14 cellular contexts compared by ENCODE assay signal in the genomic region with DNA sequence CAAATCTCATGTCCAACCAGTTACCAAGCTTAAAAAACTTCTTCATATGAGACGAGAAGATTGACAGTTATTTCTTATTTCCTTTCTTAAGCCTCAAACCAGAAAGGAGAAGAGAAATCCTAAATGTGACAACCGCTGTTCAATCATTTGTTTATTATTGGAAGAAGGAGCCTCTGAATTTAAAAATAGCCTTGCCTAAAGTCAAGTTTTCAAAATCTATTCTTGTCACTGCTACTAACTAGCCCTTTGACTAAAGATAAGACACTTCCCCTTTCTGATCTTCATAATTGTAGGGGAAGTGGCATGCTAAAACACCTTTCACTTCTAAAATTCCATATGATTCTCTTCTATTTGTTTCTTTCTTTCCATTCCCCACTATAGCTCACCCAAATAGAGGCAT.
A peak's percentile ranks its signal among the peaks of the same experiment; 100 is the strongest.
DNase-seq lines count a peak whose midpoint lies in the region; ATAC-seq lines count a peak whose summit lies in the region.
"Had no signal": no experiment of that assay in that cellular context is flagged by ENCODE, and none has a peak within 500 bp of the region (broad histone marks: within the 10 kb centered on the region; RNA-seq: fewer than 3 reads in every experiment).

No MANE protein-coding gene starts in this region.

- H2BK120ac ChIP-seq in neuronal stem cell (ENCODE audit: low read depth, low read length): no peak overlapping the region

- 0 out of 2 replicates have a peak, but pooled peaks cover 9% of the 10 kb centered on the region for H3K9me3 ChIP-seq in BLaER1
- H3K9me3 ChIP-seq in neuronal stem cell (replicated peaks in 1 of 2; ENCODE audit: control insufficient read depth in 2 of 2, insufficient read depth in 1 of 2, low read depth in 1 of 2, low read length in 2 of 2): no peaks in the 10 kb centered on the region

- no peak overlapping the region for H2BK12ac ChIP-seq in neuronal stem cell (ENCODE audit: low read length)

- H3K4me2 ChIP-seq in BLaER1: peak overlapping the region; percentile 62
- no peak overlapping the region for H3K4me2 ChIP-seq in neuronal stem cell (ENCODE audit: insufficient read depth, low read length, poor library complexity, severe bottlenecking)

- no peak overlapping the region for H4K8ac ChIP-seq in neuronal stem cell (ENCODE audit: low read depth, low read length)

- no peaks in the 10 kb centered on the region for H3K27me3 ChIP-seq in BLaER1
- H3K27me3 ChIP-seq in neuronal stem cell (ENCODE audit: control insufficient read depth in 3 of 3, insufficient read depth in 3 of 3, low read depth in 1 of 3, low read length in 3 of 3): no peaks in the 10 kb centered on the region
- H3K27me3 ChIP-seq: brain microvascular endothelial cell had no signal

- no peak overlapping the region for H2BK15ac ChIP-seq in neuronal stem cell (ENCODE audit: low read length)

- no peak overlapping the region for H2AK5ac ChIP-seq in neuronal stem cell (ENCODE audit: low read depth, low read length)

- no peak overlapping the region for H3K14ac ChIP-seq in neuronal stem cell (ENCODE audit: low read length)

- H3K4me1 ChIP-seq in BLaER1 (peaks cover 16% of the 10 kb centered on the region), neuronal stem cell (ENCODE audit: control insufficient read depth in 2 of 2, insufficient read depth in 1 of 2, low read depth in 1 of 2, low read length in 2 of 2) (no peaks in the 10 kb centered on the region)
- H3K4me1 ChIP-seq: parathyroid adenoma had no signal

- H2AFZ ChIP-seq in neuronal stem cell (ENCODE audit: low read length): no peak overlapping the region
- H2AFZ ChIP-seq: parathyroid adenoma had no signal

- no peak overlapping the region for H3K4ac ChIP-seq in neuronal stem cell (ENCODE audit: low read length)

- H3K9ac ChIP-seq in BLaER1 (no peak overlapping the region), neuronal stem cell (ENCODE audit: low read depth, low read length, poor library complexity) (no peak overlapping the region)
- H3K9ac ChIP-seq: parathyroid adenoma had no signal

- no peak overlapping the region for H3K27ac ChIP-seq in BLaER1
- H3K27ac ChIP-seq in neuronal stem cell (replicated peaks; ENCODE audit: low read length): no peak overlapping the region
- H3K27ac ChIP-seq: brain microvascular endothelial cell, parathyroid adenoma, SK-N-MC had no signal

- H3K4me3 ChIP-seq in BLaER1: no peak overlapping the region
- no peak overlapping the region for H3K4me3 ChIP-seq in neuronal stem cell (ENCODE audit: low read length in 2 of 2)
- H3K4me3 ChIP-seq: SK-N-MC had no signal

- WGBS in neuronal stem cell (ENCODE audit: extremely low coverage in 2 of 2, insufficient read length in 2 of 2, insufficient replicate concordance in 1 of 2), 2 donors: no CpG with 5 or more reads among the region's 2 CpGs

- no peak overlapping the region for H2BK5ac ChIP-seq in neuronal stem cell (ENCODE audit: low read length)

- ATAC-seq in GM19351 (IDR thresholded peaks at IDR 0.05; ENCODE audit: unreplicated experiment) (peak; percentile 99), HG02973 (IDR thresholded peaks at IDR 0.05; ENCODE audit: unreplicated experiment) (peak; percentile 92), HG02970 (IDR thresholded peaks at IDR 0.05; ENCODE audit: low FRiP score, unreplicated experiment) (no peak), HG03097 (IDR thresholded peaks at IDR 0.05; ENCODE audit: low FRiP score, unreplicated experiment) (no peak)
- ATAC-seq: esophagus mucosa had no signal

- no peak overlapping the region for H3K23ac ChIP-seq in neuronal stem cell (ENCODE audit: low read depth, low read length, poor library complexity)

- no peaks in the 10 kb centered on the region for H3K79me1 ChIP-seq in neuronal stem cell (ENCODE audit: low read depth, low read length)

- no peak overlapping the region for H3K18ac ChIP-seq in neuronal stem cell (ENCODE audit: low read length)

- peak; percentile 97 for DNase-seq in MV-4-11 (lab: John Stamatoyannopoulos, UW)
- no peak for DNase-seq in neuronal stem cell (ENCODE audit: low spot score)
- DNase-seq in Ammon's horn (ENCODE audit: low spot score): no peak
- DNase-seq: brain microvascular endothelial cell, kidney, NCI-H1930 had no signal

- H3K36me3 ChIP-seq in BLaER1: no peaks in the 10 kb centered on the region
- H3K36me3 ChIP-seq in neuronal stem cell (replicated peaks in 1 of 2; ENCODE audit: control insufficient read depth in 2 of 2, insufficient read depth in 2 of 2, low read length in 2 of 2): no peaks in the 10 kb centered on the region
- H3K36me3 ChIP-seq: brain microvascular endothelial cell had no signal

- H4K91ac ChIP-seq in neuronal stem cell (ENCODE audit: low read depth, low read length, poor library complexity): no peak overlapping the region

- H4K20me1 ChIP-seq in BLaER1: no peaks in the 10 kb centered on the region

Comparison
In these comparisons a context has a peak if more than half of its experiments do, and no peak if none do; other contexts are left out.
1. ATAC-seq: peak in GM19351 (single experiment) and HG02973 (single experiment); none in HG02970 (single experiment) and HG03097 (single experiment).